In the genomic region with DNA sequence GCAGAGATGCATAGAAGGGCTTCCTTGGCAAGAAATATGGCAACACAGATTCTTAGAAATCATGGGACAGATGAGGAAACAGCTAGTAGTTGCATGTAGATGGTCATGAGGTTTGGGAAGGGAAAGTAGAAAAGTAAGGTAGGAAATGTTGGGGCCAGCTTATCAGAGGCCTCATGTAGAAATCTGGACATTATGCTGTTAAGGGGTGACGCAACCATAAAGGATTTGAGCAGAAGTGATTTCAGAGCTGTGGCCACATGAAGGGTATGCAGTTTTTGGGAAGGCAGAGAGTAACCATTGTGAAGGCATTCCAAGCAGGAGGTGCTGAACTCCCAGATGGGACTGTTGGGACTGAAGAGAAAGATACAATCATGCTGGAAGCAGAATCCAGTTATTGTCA, we compare ENCODE assay signal across 21 cellular contexts.
"Had no signal": no experiment of that assay in that cellular context is flagged by ENCODE, and none has a peak within 500 bp of the region (broad histone marks: within the 10 kb centered on the region; RNA-seq: fewer than 3 reads in every experiment).

No MANE protein-coding gene starts in this region.

- DNase-seq: activated CD4-positive, alpha-beta T cell treated with anti-CD3 and anti-CD28 coated beads, Interleukin-2, amount 50 U/mL, for 1 hour; activated CD4-positive, CD25-positive, alpha-beta regulatory T cell treated with anti-CD3 and anti-CD28 coated beads, Interleukin-2, amount 50 U/mL, for 72 hours; foreskin melanocyte; glutamatergic neuron; hippocampal formation; islet precursor cell; ovary; psoas muscle; right cardiac atrium; small intestine; stimulated activated CD4-positive, alpha-beta T cell treated with anti-CD3 and anti-CD28 coated beads, Interleukin-15, amount 100 ng/mL, for 24 hours; stimulated activated CD4-positive, alpha-beta T cell treated with anti-CD3 and anti-CD28 coated beads, Interleukin-2, amount 100 ng/mL, for 48 hours; stimulated activated naive CD8-positive, alpha-beta T cell treated with anti-CD3 and anti-CD28 coated beads, Interleukin-15, amount 100 ng/mL, for 72 hours; T-helper 2 cell; trophoblast cell had no signal

- H3K27me3 ChIP-seq: cardiac muscle cell, ovary, suprapubic skin had no signal

- H3K9me3 ChIP-seq: ovary, psoas muscle, suprapubic skin had no signal

- H3K4me1 Mint-ChIP-seq: mesothelial cell of epicardium had no signal

- H3K27me3 Mint-ChIP-seq: activated naive CD8-positive, alpha-beta T cell; stimulated activated naive CD8-positive, alpha-beta T cell treated with anti-CD3 and anti-CD28 coated beads, Interleukin-15, amount 100 ng/mL, for 72 hours had no signal

- ATAC-seq: psoas muscle; right cardiac atrium; stimulated activated naive CD8-positive, alpha-beta T cell treated with anti-CD3 and anti-CD28 coated beads, Interleukin-15, amount 100 ng/mL, for 72 hours had no signal

- H3K36me3 ChIP-seq: cardiac muscle cell, ovary, suprapubic skin had no signal

- H3K27ac Mint-ChIP-seq: activated naive CD8-positive, alpha-beta T cell; mesothelial cell of epicardium; stimulated activated naive CD8-positive, alpha-beta T cell treated with anti-CD3 and anti-CD28 coated beads, Interleukin-15, amount 100 ng/mL, for 72 hours had no signal

- H3K27ac ChIP-seq: cardiac muscle cell, ovary, psoas muscle, suprapubic skin, VCaP had no signal

- H3K4me3 Mint-ChIP-seq: activated naive CD8-positive, alpha-beta T cell; mesothelial cell of epicardium; stimulated activated naive CD8-positive, alpha-beta T cell treated with anti-CD3 and anti-CD28 coated beads, Interleukin-15, amount 100 ng/mL, for 72 hours had no signal

- H3K4me3 ChIP-seq: cardiac muscle cell, lung, ovary, psoas muscle, suprapubic skin had no signal

- H3K4me1 ChIP-seq: suprapubic skin had no signal
